Comparison of ENCODE assay signal across 24 cellular contexts in the genomic region with DNA sequence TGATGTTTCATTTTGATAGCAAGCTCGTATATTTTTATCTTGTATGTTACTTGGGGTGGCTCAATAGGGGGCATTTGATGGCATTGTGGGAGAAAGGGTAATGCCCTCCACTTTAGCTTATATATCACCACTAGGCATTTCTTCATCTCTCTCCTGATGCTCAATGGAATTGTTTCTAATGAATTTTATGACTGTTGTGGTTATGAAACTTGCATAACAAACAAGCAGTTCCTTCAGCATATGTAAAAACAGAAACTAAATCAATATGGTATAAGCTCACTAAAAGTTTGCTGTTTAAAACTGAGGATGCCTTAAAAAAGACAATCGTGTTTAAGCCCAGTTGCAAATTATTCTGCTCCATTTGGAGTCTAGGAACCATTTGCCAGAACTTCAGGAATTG.
"Had no signal": no experiment of that assay in that cellular context is flagged by ENCODE, and none has a peak within 500 bp of the region (broad histone marks: within the 10 kb centered on the region; RNA-seq: fewer than 3 reads in every experiment).

No MANE protein-coding gene starts in this region.

- ATAC-seq: heart right ventricle; left ventricle myocardium superior; lower lobe of right lung; naive thymus-derived CD8-positive, alpha-beta T cell; sciatic nerve; stimulated activated memory B cell treated with anti-CD40 and anti-IgM and Interleukin-4, amounts not matched to agents 10 μg/mL and 1 μg/mL and 100 μg/mL, for 72 hours; stimulated activated naive CD8-positive, alpha-beta T cell treated with anti-CD3 and anti-CD28 coated beads, Interleukin-15, Interleukin-2, amounts not matched to agents 100 U/mL and 50 U/mL, for 24 hours had no signal

- H3K4me3 ChIP-seq: coronary artery, heart right ventricle, lower lobe of right lung, prostate gland, right atrium auricular region, thoracic aorta, tibial nerve, upper lobe of left lung had no signal

- DNase-seq: dermis blood vessel endothelial cell; effector memory CD4-positive, alpha-beta T cell; foreskin melanocyte; glutamatergic neuron; heart right ventricle; hippocampal formation; immature natural killer cell; left ventricle myocardium superior; lower lobe of right lung; naive thymus-derived CD8-positive, alpha-beta T cell; nephron progenitor cell; nucleus accumbens; stimulated activated CD4-positive, alpha-beta T cell treated with anti-CD3 and anti-CD28 coated beads, Interleukin-4, amount 100 ng/mL, for 4 hours; stimulated activated naive CD8-positive, alpha-beta T cell treated with anti-CD3 and anti-CD28 coated beads, Interleukin-15, Interleukin-2, amounts not matched to agents 100 U/mL and 50 U/mL, for 24 hours; upper lobe of left lung had no signal

- FAIRE-seq: keratinocyte, urothelium cell line had no signal
